Comparison of ENCODE assay signal across 10 cellular contexts in the genomic region with DNA sequence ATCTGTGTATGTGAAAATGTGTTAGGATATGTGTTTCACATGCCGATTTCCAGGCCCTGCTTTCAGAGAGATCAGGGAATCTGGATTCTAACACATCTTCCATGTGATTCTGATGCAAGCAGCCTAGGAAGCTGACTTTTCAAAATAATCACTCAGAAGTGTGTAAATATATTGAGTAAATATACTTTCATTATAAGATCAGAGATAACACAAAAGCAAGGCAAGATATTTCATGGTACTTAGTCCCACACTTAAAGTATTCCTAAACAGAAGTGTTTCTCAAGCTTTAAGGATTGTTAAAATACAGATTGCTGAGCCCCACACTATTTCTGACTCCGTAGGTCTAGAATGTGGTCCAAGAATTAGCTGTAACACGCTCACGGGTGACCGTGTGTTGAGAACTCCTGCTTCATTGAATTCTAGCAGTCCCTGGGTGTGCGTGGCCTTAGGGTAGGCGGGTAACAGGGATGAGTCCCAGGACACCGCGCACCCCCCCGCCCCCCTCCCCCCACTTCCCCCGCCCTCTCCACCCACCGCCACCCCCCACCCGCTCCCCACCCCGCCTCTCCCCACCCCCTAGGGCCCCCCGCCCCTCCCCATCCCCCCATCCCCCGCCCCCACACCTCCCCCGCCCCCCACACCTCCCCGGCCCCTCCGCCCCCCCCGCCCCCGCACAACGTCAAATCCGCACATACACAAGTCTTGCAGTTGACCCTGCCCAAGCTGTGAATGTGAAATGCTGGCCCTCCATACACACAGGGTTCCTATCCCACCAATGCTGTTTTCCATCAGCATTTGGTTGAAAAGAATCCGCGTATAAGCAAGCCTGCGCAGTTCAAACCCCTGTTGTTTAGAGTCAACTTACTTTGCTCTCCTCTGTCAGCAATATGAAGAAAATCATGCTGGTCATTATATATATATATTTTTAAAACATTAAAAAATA.
DNase-seq lines count a peak whose midpoint lies in the region; ATAC-seq and TF ChIP-seq lines count a peak whose summit lies in the region.
"Had no signal": no experiment of that assay in that cellular context is flagged by ENCODE, and none has a peak within 500 bp of the region (broad histone marks: within the 10 kb centered on the region; RNA-seq: fewer than 3 reads in every experiment).

No MANE protein-coding gene starts in this region.

- H3K4me1 ChIP-seq in OCI-LY1 (ENCODE audit: insufficient read depth, low read length, severe bottlenecking), result peaks cover 39% of the 10 kb centered on the region
- H3K4me1 ChIP-seq: parathyroid adenoma had no signal

- H3K27me3 Mint-ChIP-seq in dendritic cell treated with granulocyte-macrophage colony-stimulating factor and Interleukin-4, amounts not matched to agents 40 ng/mL and 50 ng/mL, for 4 days, result no peaks in the 10 kb centered on the region
- H3K27me3 Mint-ChIP-seq in stimulated activated memory B cell treated with anti-CD40 and anti-IgM and Interleukin-4, amounts not matched to agents 10 μg/mL and 1 μg/mL and 100 μg/mL, for 72 hours, result no peaks in the 10 kb centered on the region

- H3K27me3 ChIP-seq in OCI-LY1 (ENCODE audit: insufficient read depth, low read length), result no peaks in the 10 kb centered on the region

- H3K9me3 ChIP-seq in OCI-LY1 (ENCODE audit: low read length), result no peaks in the 10 kb centered on the region

- no peak overlapping the region for H3K4me3 ChIP-seq in OCI-LY1 (ENCODE audit: low read depth, low read length, poor library complexity, severe bottlenecking)

- H4K20me1 ChIP-seq in OCI-LY1 (ENCODE audit: insufficient read depth, low read length), result no peaks in the 10 kb centered on the region

- peak; percentile 46 for DNase-seq in activated CD4-positive, alpha-beta T cell treated with anti-CD3 and anti-CD28 coated beads for 48 hours
- DNase-seq in activated CD4-positive, alpha-beta T cell treated with anti-CD3 and anti-CD28 coated beads, Interleukin-2, amount 50 U/mL, for 4 hours, result no peak
- no peak for DNase-seq in glomerular visceral epithelial cell (ENCODE audit: extremely low spot score)
- DNase-seq in stimulated activated CD4-positive, alpha-beta T cell treated with anti-CD3 and anti-CD28 coated beads, Interleukin-4, amount 100 ng/mL, for 24 hours, result no peak
- DNase-seq in activated effector memory CD4-positive, alpha-beta T cell treated with Interleukin-2 at 50 U/mL for 16 hours, result no peak
- DNase-seq: NCI-H446 had no signal

- H3K4me2 ChIP-seq in OCI-LY1 (ENCODE audit: low read length), result peak overlapping the region; percentile 32

- no peak overlapping the region for H3K27ac ChIP-seq in OCI-LY1 (ENCODE audit: low read depth, low read length, poor library complexity, severe bottlenecking)
- H3K27ac ChIP-seq: parathyroid adenoma had no signal

- H3K36me3 ChIP-seq in OCI-LY1 (ENCODE audit: insufficient read depth, low read length), result no peaks in the 10 kb centered on the region

- peak overlapping the region; percentile 93 for H3K27ac Mint-ChIP-seq in dendritic cell treated with granulocyte-macrophage colony-stimulating factor and Interleukin-4, amounts not matched to agents 40 ng/mL and 50 ng/mL, for 4 days
- H3K27ac Mint-ChIP-seq in stimulated activated memory B cell treated with anti-CD40 and anti-IgM and Interleukin-4, amounts not matched to agents 10 μg/mL and 1 μg/mL and 100 μg/mL, for 72 hours, result peak overlapping the region; percentile 90

- H3K9ac ChIP-seq in OCI-LY1 (ENCODE audit: low read length), result no peak overlapping the region
- H3K9ac ChIP-seq: parathyroid adenoma had no signal

- peaks cover 42% of the 10 kb centered on the region for H3K4me1 Mint-ChIP-seq in dendritic cell treated with granulocyte-macrophage colony-stimulating factor and Interleukin-4, amounts not matched to agents 40 ng/mL and 50 ng/mL, for 4 days (ENCODE audit: low read depth)
- peaks cover 42% of the 10 kb centered on the region for H3K4me1 Mint-ChIP-seq in stimulated activated memory B cell treated with anti-CD40 and anti-IgM and Interleukin-4, amounts not matched to agents 10 μg/mL and 1 μg/mL and 100 μg/mL, for 72 hours

- TF ChIP-seq CTCF in OCI-LY1 (IDR thresholded peaks at IDR 0.05; ENCODE audit: low read length), result no peak

- H3K36me3 Mint-ChIP-seq in dendritic cell treated with granulocyte-macrophage colony-stimulating factor and Interleukin-4, amounts not matched to agents 40 ng/mL and 50 ng/mL, for 4 days (ENCODE audit: low read depth), result no peaks in the 10 kb centered on the region
- H3K36me3 Mint-ChIP-seq in stimulated activated memory B cell treated with anti-CD40 and anti-IgM and Interleukin-4, amounts not matched to agents 10 μg/mL and 1 μg/mL and 100 μg/mL, for 72 hours, result no peaks in the 10 kb centered on the region

- H3K9me2 ChIP-seq in OCI-LY1 (ENCODE audit: low read depth, low read length), result no peaks in the 10 kb centered on the region

- H3K4me3 Mint-ChIP-seq in dendritic cell treated with granulocyte-macrophage colony-stimulating factor and Interleukin-4, amounts not matched to agents 40 ng/mL and 50 ng/mL, for 4 days, result no peak overlapping the region
- H3K4me3 Mint-ChIP-seq in stimulated activated memory B cell treated with anti-CD40 and anti-IgM and Interleukin-4, amounts not matched to agents 10 μg/mL and 1 μg/mL and 100 μg/mL, for 72 hours, result peak overlapping the region; percentile 79

- H3F3A ChIP-seq in OCI-LY1 (ENCODE audit: insufficient read depth, low read length), result no peaks in the 10 kb centered on the region

- intact Hi-C loops in dendritic cell treated with granulocyte-macrophage colony-stimulating factor and Interleukin-4, amounts not matched to agents 40 ng/mL and 50 ng/mL, for 4 days (cut with micrococcal nuclease), result loop anchor here (5.0 kb wide), 1 partner anchor 49 kb away; no protein-coding TSS in a partner anchor

- ATAC-seq in stimulated activated memory B cell treated with anti-CD40 and anti-IgM and Interleukin-4, amounts not matched to agents 10 μg/mL and 1 μg/mL and 100 μg/mL, for 72 hours, result peak; percentile 37

- H3K79me2 ChIP-seq in OCI-LY1 (ENCODE audit: insufficient read depth, low read length), result no peaks in the 10 kb centered on the region
- H3K79me2 ChIP-seq: parathyroid adenoma had no signal

- no peak overlapping the region for H2AFZ ChIP-seq in OCI-LY1 (ENCODE audit: low read length)
- H2AFZ ChIP-seq: parathyroid adenoma had no signal

- H3K9me3 Mint-ChIP-seq in dendritic cell treated with granulocyte-macrophage colony-stimulating factor and Interleukin-4, amounts not matched to agents 40 ng/mL and 50 ng/mL, for 4 days, result no peaks in the 10 kb centered on the region
- peaks cover 5% of the 10 kb centered on the region for H3K9me3 Mint-ChIP-seq in stimulated activated memory B cell treated with anti-CD40 and anti-IgM and Interleukin-4, amounts not matched to agents 10 μg/mL and 1 μg/mL and 100 μg/mL, for 72 hours
